In genomic region chr13:21466527-21466926, GRCh38 we compare ENCODE assay signal across 1 cellular context.
TF ChIP-seq lines count a peak whose summit lies in the region.

No MANE protein-coding gene starts in this region.

TF ChIP-seq in GM23338, 12 proteins besides CTCF, POLR2A, EP300 and RAD21 (continued from another document):
- no peak for TF ChIP-seq ZNF462 (CRISPR knock-in tag; IDR thresholded peaks at IDR 0.05)
- TF ChIP-seq STAT1 (IDR thresholded peaks at IDR 0.05; ENCODE audit: unreplicated experiment): no peak
- TF ChIP-seq NANOG (IDR thresholded peaks at IDR 0.05; ENCODE audit: borderline replicate concordance): no peak
- TF ChIP-seq REST (IDR thresholded peaks at IDR 0.05; ENCODE audit: unreplicated experiment): no peak
- TF ChIP-seq ZNF331 (CRISPR knock-in tag; IDR thresholded peaks at IDR 0.05; ENCODE audit: low read depth): no peak
TF ChIP-seq in GM23338: peak in this region for 0.
